In genomic region chr2:101679801-101680487, GRCh38 we compare ENCODE assay signal across 18 cellular contexts.
"Had no signal": no experiment of that assay in that cellular context is flagged by ENCODE, and none has a peak within 500 bp of the region (broad histone marks: within the 10 kb centered on the region; RNA-seq: fewer than 3 reads in every experiment).

No MANE protein-coding gene starts in this region.

- H3K4me1 ChIP-seq: lower lobe of right lung had no signal

- H3K4me3 ChIP-seq: coronary artery, lower lobe of right lung, tibial nerve had no signal

- DNase-seq: activated CD4-positive, alpha-beta memory T cell treated with anti-CD3 and anti-CD28 coated beads for 36 hours; activated CD8-positive, alpha-beta memory T cell treated with anti-CD3 and anti-CD28 coated beads, Interleukin-2, amount 50 U/mL, for 4 hours; activated gamma-delta T cell treated with Interleukin-2 at 50 U/mL for 16 hours; activated naive CD8-positive, alpha-beta T cell treated with anti-CD3 and anti-CD28 coated beads for 36 hours; activated T-cell treated with anti-CD3 and anti-CD28 coated beads, Interleukin-2, amount 50 U/mL, for 72 hours; aorta; caudate nucleus; effector CD8-positive, alpha-beta T cell; glutamatergic neuron; left cardiac atrium; lower lobe of right lung; naive thymus-derived CD4-positive, alpha-beta T cell; right cardiac atrium had no signal

- ATAC-seq: activated T-cell treated with anti-CD3 and anti-CD28 coated beads, Interleukin-2, amount 50 U/mL, for 72 hours; left cardiac atrium; lower lobe of right lung; naive thymus-derived CD4-positive, alpha-beta T cell; right cardiac atrium; stimulated activated memory B cell treated with anti-CD40 and anti-IgM and Interleukin-4, amounts not matched to agents 10 μg/mL and 1 μg/mL and 100 μg/mL, for 72 hours had no signal

- H3K36me3 ChIP-seq: lower lobe of right lung, neutrophil, tibial nerve had no signal

- H3K27ac ChIP-seq: coronary artery, lower lobe of right lung, neutrophil, VCaP had no signal

- H3K27me3 ChIP-seq: neutrophil, tibial nerve had no signal

- H3K9me3 ChIP-seq: lower lobe of right lung, neutrophil, tibial nerve had no signal
